ENCODE assay signal across 1 cellular context in genomic region chr20:47950557-47951283, GRCh38.
TF ChIP-seq lines count a peak whose summit lies in the region.

No MANE protein-coding gene starts in this region.

TF ChIP-seq in WTC11, 78 proteins besides CTCF, POLR2A, EP300 and RAD21 (continued from another document):
- TF ChIP-seq ATF6 (CRISPR knock-in tag; IDR thresholded peaks at IDR 0.05) (no peak), ZNF416 (CRISPR knock-in tag; IDR thresholded peaks at IDR 0.05) (no peak), NFE2L1 (CRISPR knock-in tag; IDR thresholded peaks at IDR 0.05) (no peak), JUN (CRISPR knock-in tag; IDR thresholded peaks at IDR 0.05) (no peak), KAT7 (CRISPR knock-in tag; IDR thresholded peaks at IDR 0.05; ENCODE audit: borderline replicate concordance) (no peak), ZNF396 (CRISPR knock-in tag; IDR thresholded peaks at IDR 0.05; ENCODE audit: borderline replicate concordance) (no peak)
